9 cellular contexts compared by ENCODE assay signal in the genomic region with DNA sequence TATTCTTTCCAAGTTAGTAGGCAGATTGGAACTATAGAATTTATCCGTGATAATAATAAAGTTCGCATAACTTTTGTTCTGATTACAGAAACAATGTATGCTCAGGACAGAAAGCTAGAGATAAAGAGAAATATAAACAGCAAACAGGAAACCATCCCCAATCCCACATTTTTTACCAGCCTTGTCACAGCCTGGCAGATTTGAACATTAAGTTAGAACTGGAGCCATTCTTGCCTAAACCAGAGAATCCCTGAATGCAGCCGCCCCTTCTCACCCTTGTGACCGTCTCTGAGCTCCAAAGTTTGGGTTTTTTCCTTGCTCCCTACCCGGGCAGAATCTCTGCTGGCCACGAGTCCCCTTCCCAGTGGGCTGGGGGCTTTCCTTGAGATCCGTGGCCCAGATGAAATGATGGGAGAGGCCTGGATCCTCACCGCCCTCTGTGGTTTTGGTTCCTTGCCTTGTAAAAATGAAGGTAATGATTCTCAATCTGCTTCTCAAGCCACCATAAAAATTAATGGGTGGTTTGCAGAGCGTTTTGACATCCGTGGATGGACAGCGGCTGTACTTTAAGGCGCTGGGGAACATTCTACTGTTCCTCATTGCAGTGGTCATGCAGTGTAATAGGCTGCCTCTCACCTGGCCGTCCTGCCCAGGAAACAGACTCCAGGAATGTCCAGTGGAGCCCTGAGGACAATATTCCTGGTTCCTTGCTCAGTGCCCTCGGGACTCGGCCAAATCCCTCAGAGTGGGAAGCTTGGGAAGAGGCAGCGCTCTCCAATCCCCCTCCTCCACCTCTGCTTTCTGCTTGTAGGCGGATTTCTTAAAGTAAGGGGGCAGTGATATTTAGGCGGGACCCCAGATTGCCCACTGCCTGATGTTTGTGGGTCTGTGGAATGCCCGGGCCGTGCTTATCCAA. TPM values are rescaled to one million over a fixed set of nuclear protein-coding genes. Genes with fewer than 3 reads are reported as not detected.
A peak's percentile ranks its signal among the peaks of the same experiment; 100 is the strongest.
DNase-seq lines count a peak whose midpoint lies in the region; ATAC-seq and TF ChIP-seq lines count a peak whose summit lies in the region.
"Had no signal": no experiment of that assay in that cellular context is flagged by ENCODE, and none has a peak within 500 bp of the region (broad histone marks: within the 10 kb centered on the region; RNA-seq: fewer than 3 reads in every experiment).

No MANE protein-coding gene starts in this region.

- CTCF ChIA-PET in RWPE1 (lab: Yijun Ruan, JAX), result interaction anchor here (0.6 kb wide), 3 partner anchors 342 to 1005 kb away, joined by 3 to 6 read pairs (median 3); no protein-coding TSS in a partner anchor

- POLR2A ChIA-PET in RWPE1 (lab: Yijun Ruan, JAX; ENCODE audit: low non-redundant PET), result no interaction called here

- peak overlapping the region; percentile 78 for H3K4me3 ChIP-seq in psoas muscle

- H3K9me3 ChIP-seq in psoas muscle, result no peaks in the 10 kb centered on the region
- H3K9me3 ChIP-seq: neutrophil had no signal

- intact Hi-C loops in psoas muscle (cut with DNase I), result no loop called here

- H3K27ac ChIP-seq in RWPE1 (peak overlapping the region; percentile 94), psoas muscle (peak overlapping the region; percentile 67)
- H3K27ac ChIP-seq: neutrophil had no signal

- peak; percentile 41 for DNase-seq in EL
- no peak for DNase-seq in RWPE1 (ENCODE audit: low spot score)
- DNase-seq in globus pallidus (ENCODE audit: low spot score), result peak; percentile 46
- no peak for DNase-seq in psoas muscle
- DNase-seq in DMS 273 treated with DMSO at 0.1 percent for 48 hours (lab: John Stamatoyannopoulos, UW), result no peak
- DNase-seq in stimulated activated CD4-positive, alpha-beta T cell treated with anti-CD3 and anti-CD28 coated beads, Interleukin-2, amount 100 ng/mL, for 48 hours, result no peak

- WGBS in psoas muscle, 3 donors, result 68 to 70% (median 69%) methylated on average over 20 of the region's 20 CpGs

- ATAC-seq in psoas muscle (no peak), GM21528 (IDR thresholded peaks at IDR 0.05; ENCODE audit: low FRiP score, unreplicated experiment) (no peak), GM18867 (IDR thresholded peaks at IDR 0.05; ENCODE audit: unreplicated experiment) (no peak)

- peaks cover 4% of the 10 kb centered on the region for H3K4me1 ChIP-seq in psoas muscle

- no peaks in the 10 kb centered on the region for H3K36me3 ChIP-seq in psoas muscle (ENCODE audit: insufficient read depth in 1 of 2, low read depth in 1 of 2)
- H3K36me3 ChIP-seq: neutrophil had no signal

- TF ChIP-seq CTCF in RWPE1 (conservative IDR thresholded peaks at IDR 0.05; ENCODE audit: low read depth) (no peak), psoas muscle (IDR thresholded peaks at IDR 0.05) (no peak)

- H3K27me3 ChIP-seq in psoas muscle (ENCODE audit: insufficient read depth in 3 of 3, low read length in 2 of 3), result peaks cover 0 to 17% (median 2%) of the 10 kb centered on the region in 3 donors

RNA-seq across cellular contexts. Expression of gene SH3BP4, which starts 1.6 kb away (rescaled TPM):
- 10 to 100 TPM in 1 of 4 donors, 1 to 10 TPM in 3; 7.6 to 14.9 (median 9.5) TPM for total RNA-seq in psoas muscle
- polyA plus RNA-seq in psoas muscle, result 1 to 10 TPM; 3.0 to 9.8 (median 4.5) TPM

Comparison
In these comparisons a context has a peak if more than half of its experiments do, and no peak if none do; other contexts are left out.
1. DNase-seq: peak in EL (single experiment) and globus pallidus (single experiment); none in RWPE1 (single experiment), psoas muscle (0 of 2), DMS 273 treated with DMSO at 0.1 percent for 48 hours (single experiment) and stimulated activated CD4-positive, alpha-beta T cell treated with anti-CD3 and anti-CD28 coated beads, Interleukin-2, amount 100 ng/mL, for 48 hours (0 of 2).